In genomic region chr3:194269610-194270145, GRCh38 we compare ENCODE assay signal across 9 cellular contexts.
DNase-seq lines count a peak whose midpoint lies in the region; ATAC-seq and FAIRE-seq lines count a peak whose summit lies in the region.
"Had no signal": no experiment of that assay in that cellular context is flagged by ENCODE, and none has a peak within 500 bp of the region (broad histone marks: within the 10 kb centered on the region; RNA-seq: fewer than 3 reads in every experiment).

No MANE protein-coding gene starts in this region.

- ATAC-seq in left cardiac atrium (peak; percentile 34 to 48), GM18520 (IDR thresholded peaks at IDR 0.05; ENCODE audit: unreplicated experiment) (no peak)
- ATAC-seq: stimulated activated naive CD8-positive, alpha-beta T cell treated with anti-CD3 and anti-CD28 coated beads, Interleukin-15, Interleukin-2, amounts not matched to agents 100 U/mL and 50 U/mL, for 24 hours had no signal

- DNase-seq in COLO668 (lab: John Stamatoyannopoulos, UW; ENCODE audit: unreplicated experiment) (peak; percentile 5), UCSD-AML1 (lab: John Stamatoyannopoulos, UW; ENCODE audit: unreplicated experiment) (peak; percentile 86), left cardiac atrium (peak; percentile 95), posterior cingulate gyrus (peak in 7 of 10 donors; percentile 27 to 89 (median 62)), NCI-H526 treated with DMSO at 0.1 percent for 48 hours (lab: John Stamatoyannopoulos, UW) (no peak), RCC 7860 (ENCODE audit: low spot score) (no peak), NCI-H2196 (lab: John Stamatoyannopoulos, UW; ENCODE audit: unreplicated experiment) (no peak)
- DNase-seq: stimulated activated naive CD8-positive, alpha-beta T cell treated with anti-CD3 and anti-CD28 coated beads, Interleukin-15, Interleukin-2, amounts not matched to agents 100 U/mL and 50 U/mL, for 24 hours had no signal

- no peak for FAIRE-seq in RCC 7860 (lab: Jason Lieb, UNC)

- intact Hi-C loops in left cardiac atrium (cut with DNase I) (loop anchor here (2.0 to 5.0 kb wide), 5 partner anchors 38 to 267 kb away; partner anchors contain the start of gene HES1 (in 1 of the 2)), posterior cingulate gyrus (cut with DNase I) (loop anchor here (1.0 to 5.0 kb wide), 2 partner anchors 48 to 128 kb away; no protein-coding TSS in a partner anchor)

Comparison
In these comparisons a context has a peak if more than half of its experiments do, and no peak if none do; other contexts are left out.
1. DNase-seq: peak in COLO668 (single experiment), UCSD-AML1 (single experiment), left cardiac atrium (single experiment) and posterior cingulate gyrus (7 of 10); none in NCI-H526 treated with DMSO at 0.1 percent for 48 hours (single experiment), RCC 7860 (single experiment) and NCI-H2196 (single experiment).